ENCODE assay signal across 20 cellular contexts in genomic region chr2:112165296-112165695, GRCh38. TPM values are rescaled to one million over a fixed set of nuclear protein-coding genes. Genes with fewer than 3 reads are reported as not detected.
"Had no signal": no experiment of that assay in that cellular context is flagged by ENCODE, and none has a peak within 500 bp of the region (broad histone marks: within the 10 kb centered on the region; RNA-seq: fewer than 3 reads in every experiment).

No MANE protein-coding gene starts in this region.

- H3K27me3 Mint-ChIP-seq: naive thymus-derived CD4-positive, alpha-beta T cell; type B pancreatic cell had no signal

- H3K4me1 ChIP-seq: colonic mucosa, foreskin keratinocyte, parathyroid adenoma, sigmoid colon, suprapubic skin, thyroid gland, uterus had no signal

- H3K9ac ChIP-seq: parathyroid adenoma had no signal

- H3K9me3 Mint-ChIP-seq: endodermal cell; naive thymus-derived CD4-positive, alpha-beta T cell; nephron progenitor cell; type B pancreatic cell had no signal

- H3K4me1 Mint-ChIP-seq: endodermal cell had no signal

- H3K4me3 Mint-ChIP-seq: endodermal cell; immature natural killer cell; naive thymus-derived CD4-positive, alpha-beta T cell; nephron progenitor cell; type B pancreatic cell had no signal

- H3K27me3 ChIP-seq: colonic mucosa, foreskin keratinocyte, sigmoid colon, suprapubic skin, thyroid gland, uterus had no signal

- FAIRE-seq: endothelial cell of umbilical vein, keratinocyte had no signal

- DNase-seq: colonic mucosa; effector CD4-positive, alpha-beta T cell; endodermal cell; erythroblast; foreskin keratinocyte; immature natural killer cell; left cardiac atrium; mesendoderm; naive thymus-derived CD4-positive, alpha-beta T cell; nephron progenitor cell; sigmoid colon; stimulated activated naive CD4-positive, alpha-beta T cell treated with Interleukin-2 at 50 U/mL for 16 hours; thyroid gland; uterus had no signal

- H3K27ac Mint-ChIP-seq: endodermal cell, nephron progenitor cell, type B pancreatic cell had no signal

- H3K27ac ChIP-seq: colonic mucosa, foreskin keratinocyte, parathyroid adenoma, sigmoid colon, suprapubic skin, thyroid gland, uterus had no signal

- H3K36me3 ChIP-seq: colonic mucosa, sigmoid colon, suprapubic skin, thyroid gland, uterus had no signal

- ATAC-seq: foreskin keratinocyte; left cardiac atrium; naive thymus-derived CD4-positive, alpha-beta T cell had no signal

- H3K4me3 ChIP-seq: colonic mucosa, sigmoid colon, skin epidermis, suprapubic skin, thyroid gland, uterus had no signal

- H3K36me3 Mint-ChIP-seq: immature natural killer cell; naive thymus-derived CD4-positive, alpha-beta T cell had no signal

- H3K9me3 ChIP-seq: colonic mucosa, sigmoid colon, suprapubic skin, thyroid gland, uterus had no signal

RNA-seq across cellular contexts. Expression of gene FBLN7, which starts 27.1 kb away (rescaled TPM):
- polyA plus RNA-seq: immature natural killer cell, keratinocyte had no signal
